8 cellular contexts compared by ENCODE assay signal in the genomic region with DNA sequence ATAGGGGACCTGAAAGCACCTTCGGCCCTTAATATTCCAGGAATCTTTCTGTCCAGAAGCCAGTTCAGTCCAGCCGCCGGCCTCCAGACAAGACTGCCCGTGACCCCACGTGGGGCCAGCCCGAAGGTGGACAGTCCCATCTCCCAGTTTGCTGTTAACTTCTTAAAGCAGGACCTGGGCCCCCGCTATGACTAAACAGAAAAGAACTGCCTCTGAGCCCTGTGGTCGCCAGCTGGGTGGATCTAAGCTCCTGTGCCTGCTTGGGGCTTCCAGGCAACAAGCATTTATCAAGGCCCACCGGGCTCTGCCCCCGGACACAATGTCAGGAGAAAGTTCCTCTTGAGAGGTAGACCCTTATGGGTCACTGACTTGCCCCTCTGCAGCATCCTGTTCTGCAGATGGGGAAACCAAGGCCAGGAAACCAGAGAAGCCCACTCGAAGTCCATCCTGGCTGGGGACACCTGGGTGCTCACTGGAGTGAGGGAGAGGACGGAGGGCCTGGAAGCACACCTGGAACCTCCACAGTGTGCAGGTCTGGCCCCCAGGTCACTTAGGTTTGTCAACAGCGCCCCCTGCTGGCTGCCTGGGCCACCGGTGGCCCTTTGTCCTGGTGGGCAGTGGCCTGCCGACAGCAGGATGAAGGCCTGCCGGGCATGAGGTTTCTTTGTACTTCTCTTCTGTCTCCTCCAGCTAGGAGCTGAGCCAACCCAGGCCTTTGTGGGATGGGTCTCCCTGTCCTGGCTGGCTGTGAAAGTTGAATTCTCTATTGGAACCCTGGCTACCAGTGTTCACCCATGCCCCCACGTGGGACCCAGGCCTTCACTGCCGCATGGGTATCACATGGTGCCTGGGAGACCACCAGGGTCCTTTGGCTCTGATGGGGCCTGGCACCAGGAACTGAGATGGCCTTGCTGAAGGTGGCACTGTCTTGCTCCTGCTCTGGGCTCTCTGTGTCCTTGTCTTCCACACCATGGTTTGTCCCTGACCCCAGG.
A peak's percentile ranks its signal among the peaks of the same experiment; 100 is the strongest.
DNase-seq lines count a peak whose midpoint lies in the region; ATAC-seq and TF ChIP-seq lines count a peak whose summit lies in the region.

No MANE protein-coding gene starts in this region.

- DNase-seq in HK-2 (ENCODE audit: unreplicated experiment) (peak; percentile 86), SK-MEL-5 (ENCODE audit: low read depth, low spot score) (peak; percentile 55), cardiac muscle cell (ENCODE audit: low read depth in 1 of 2, low spot score in 1 of 2) (peak; percentile 72 to 86), retina (peak; percentile 85), NCI-H128 (lab: John Stamatoyannopoulos, UW; ENCODE audit: unreplicated experiment) (no peak)
- peak; percentile 78 for DNase-seq in activated naive CD4-positive, alpha-beta T cell treated with anti-CD3 and anti-CD28 coated beads for 36 hours

- ATAC-seq in GM21360 (IDR thresholded peaks at IDR 0.05; ENCODE audit: unreplicated experiment): no peak

- peaks cover 19% of the 10 kb centered on the region for H3K4me1 ChIP-seq in cardiac muscle cell (ENCODE audit: low read depth)

- no peaks in the 10 kb centered on the region for H3K27me3 Mint-ChIP-seq in activated naive CD4-positive, alpha-beta T cell treated with anti-CD3 and anti-CD28 coated beads for 36 hours (ENCODE audit: low read depth)

- no peak overlapping the region for H3K4me3 Mint-ChIP-seq in activated naive CD4-positive, alpha-beta T cell treated with anti-CD3 and anti-CD28 coated beads for 36 hours

- in situ Hi-C loops in SK-MEL-5 (cut with HindIII; ENCODE audit: low pct_unique_long_range_greater_than_20kb, low sequenced_read_pairs): no loop called here

- no peaks in the 10 kb centered on the region for H3K9me3 ChIP-seq in cardiac muscle cell (ENCODE audit: low read depth)

- H3K4me3 ChIP-seq in cardiac muscle cell: no peak overlapping the region

- H3K27me3 ChIP-seq in cardiac muscle cell: no peaks in the 10 kb centered on the region

- H3K36me3 ChIP-seq in cardiac muscle cell: peaks cover 7% of the 10 kb centered on the region

- intact Hi-C loops in activated naive CD4-positive, alpha-beta T cell treated with anti-CD3 and anti-CD28 coated beads for 36 hours (cut with micrococcal nuclease): loop anchor here (2.0 to 10.0 kb wide), 7 partner anchors 71 to 1352 kb away; no protein-coding TSS in a partner anchor

- H3K9me3 Mint-ChIP-seq in activated naive CD4-positive, alpha-beta T cell treated with anti-CD3 and anti-CD28 coated beads for 36 hours: no peaks in the 10 kb centered on the region

- H3K4me1 Mint-ChIP-seq in activated naive CD4-positive, alpha-beta T cell treated with anti-CD3 and anti-CD28 coated beads for 36 hours (ENCODE audit: low read depth): peaks cover 5% of the 10 kb centered on the region

- no peaks in the 10 kb centered on the region for H3K36me3 Mint-ChIP-seq in activated naive CD4-positive, alpha-beta T cell treated with anti-CD3 and anti-CD28 coated beads for 36 hours (ENCODE audit: low read depth)

- TF ChIP-seq CTCF in GM12873 (IDR thresholded peaks at IDR 0.05; ENCODE audit: insufficient read depth, low read depth, low read length, missing control alignments): peak; percentile 93
- peak; percentile 89 for TF ChIP-seq CTCF in cardiac muscle cell (IDR thresholded peaks at IDR 0.05; ENCODE audit: low read depth, low read length)

- peak overlapping the region; percentile 36 for H3K27ac ChIP-seq in cardiac muscle cell

- no peak overlapping the region for H3K27ac Mint-ChIP-seq in activated naive CD4-positive, alpha-beta T cell treated with anti-CD3 and anti-CD28 coated beads for 36 hours

- CTCF ChIA-PET in activated naive CD4-positive, alpha-beta T cell treated with anti-CD3 and anti-CD28 coated beads for 36 hours (lab: Charles Lee): interaction anchor here (0.6 to 4.3 kb wide), 24 partner anchors 17 to 1150 kb away, joined by 3 to 41 read pairs (median 3); no protein-coding TSS in a partner anchor
